ENCODE assay signal across 8 cellular contexts in genomic region chr14:87944987-87945604, GRCh38. TPM values are rescaled to one million over a fixed set of nuclear protein-coding genes. Genes with fewer than 3 reads are reported as not detected.
DNase-seq lines count a peak whose midpoint lies in the region; ATAC-seq and TF ChIP-seq lines count a peak whose summit lies in the region.

No MANE protein-coding gene starts in this region.

- no peak overlapping the region for H2AFZ ChIP-seq in OCI-LY1 (ENCODE audit: low read length)
- H2AFZ ChIP-seq in neural cell (ENCODE audit: low read depth, low read length) = no peak overlapping the region

- no peaks in the 10 kb centered on the region for H3K4me1 ChIP-seq in OCI-LY1 (ENCODE audit: insufficient read depth, low read length, severe bottlenecking)
- no peaks in the 10 kb centered on the region for H3K4me1 ChIP-seq in endodermal cell (ENCODE audit: control insufficient read depth, insufficient read depth, low read length)

- H3K27ac ChIP-seq in OCI-LY1 (ENCODE audit: low read depth, low read length, poor library complexity, severe bottlenecking) (no peak overlapping the region), endodermal cell (ENCODE audit: low read depth, low read length) (no peak overlapping the region), neural cell (ENCODE audit: low read length) (no peak overlapping the region)

- H3K36me3 Mint-ChIP-seq in endodermal cell (ENCODE audit: low read depth) = no peaks in the 10 kb centered on the region

- H3K4me1 Mint-ChIP-seq in endodermal cell = peaks cover 12% of the 10 kb centered on the region

- ATAC-seq in GM18498 (IDR thresholded peaks at IDR 0.05; ENCODE audit: unreplicated experiment) = no peak

- DNase-seq in Ammon's horn (ENCODE audit: low spot score) (peak; percentile 73), GM20000 (ENCODE audit: low spot score) (peak; percentile 8), endodermal cell (no peak)
- no peak for DNase-seq in activated T-cell treated with anti-CD3 and anti-CD28 coated beads, Interleukin-2, amount 50 U/mL, for 48 hours
- no peak for DNase-seq in stimulated activated CD4-positive, alpha-beta T cell treated with anti-CD3 and anti-CD28 coated beads, Interleukin-2, amount 100 ng/mL, for 48 hours

- H4K20me1 ChIP-seq in OCI-LY1 (ENCODE audit: insufficient read depth, low read length) (no peaks in the 10 kb centered on the region), neural cell (ENCODE audit: insufficient read depth) (no peaks in the 10 kb centered on the region)

- no peaks in the 10 kb centered on the region for H3K79me2 ChIP-seq in OCI-LY1 (ENCODE audit: insufficient read depth, low read length)
- no peaks in the 10 kb centered on the region for H3K79me2 ChIP-seq in neural cell (replicated peaks; ENCODE audit: insufficient read depth, low read length)

- no peak overlapping the region for H3K4me2 ChIP-seq in OCI-LY1 (ENCODE audit: low read length)
- no peak overlapping the region for H3K4me2 ChIP-seq in neural cell (ENCODE audit: low read length)

- H3K36me3 ChIP-seq in OCI-LY1 (ENCODE audit: insufficient read depth, low read length) = no peaks in the 10 kb centered on the region; the same call in 1 of the 2 replicates
- H3K36me3 ChIP-seq in endodermal cell (ENCODE audit: control insufficient read depth, insufficient read depth, low read length) = peaks cover 17% of the 10 kb centered on the region
- H3K36me3 ChIP-seq in neural cell (ENCODE audit: insufficient read depth, low read length) = no peaks in the 10 kb centered on the region

- H3K9me3 ChIP-seq in OCI-LY1 (ENCODE audit: low read length) (no peaks in the 10 kb centered on the region), endodermal cell (ENCODE audit: control insufficient read depth, low read length) (no peaks in the 10 kb centered on the region), neural cell (ENCODE audit: low read length) (no peaks in the 10 kb centered on the region)

- 50 to 100% methylated on average over 1 to 2 of the region's 4 CpGs for WGBS in endodermal cell (ENCODE audit: insufficient coverage in 1 of 2, insufficient read length in 1 of 2), 2 experiments

- no peak overlapping the region for H3K4me3 ChIP-seq in OCI-LY1 (ENCODE audit: low read depth, low read length, poor library complexity, severe bottlenecking)
- H3K4me3 ChIP-seq in endodermal cell (ENCODE audit: low read length) = no peak overlapping the region
- no peak overlapping the region for H3K4me3 ChIP-seq in neural cell (ENCODE audit: low read length)

- H3F3A ChIP-seq in OCI-LY1 (ENCODE audit: insufficient read depth, low read length) (no peaks in the 10 kb centered on the region), neural cell (ENCODE audit: insufficient read depth, low read length, poor library complexity, severe bottlenecking) (no peaks in the 10 kb centered on the region)

- H3K27me3 ChIP-seq in OCI-LY1 (ENCODE audit: insufficient read depth, low read length) (no peaks in the 10 kb centered on the region), endodermal cell (ENCODE audit: control insufficient read depth, insufficient read depth, low read length, poor library complexity, severe bottlenecking) (no peaks in the 10 kb centered on the region), neural cell (ENCODE audit: insufficient read depth, low read depth, low read length) (no peaks in the 10 kb centered on the region)

- no peaks in the 10 kb centered on the region for H3K9me3 Mint-ChIP-seq in endodermal cell

- TF ChIP-seq CTCF in GM20000 (IDR thresholded peaks at IDR 0.05; ENCODE audit: extremely low read depth, missing control alignments) (no peak), OCI-LY1 (IDR thresholded peaks at IDR 0.05; ENCODE audit: low read length) (peak; percentile 74), endodermal cell (conservative IDR thresholded peaks at IDR 0.05) (peak; percentile 82), neural cell (IDR thresholded peaks at IDR 0.05; ENCODE audit: poor library complexity, severe bottlenecking) (peak; percentile 81)

- H3K27ac Mint-ChIP-seq in endodermal cell = no peak overlapping the region

- H3K9ac ChIP-seq in OCI-LY1 (ENCODE audit: low read length) (no peak overlapping the region), endodermal cell (ENCODE audit: extremely low read depth, low read length, poor library complexity, severe bottlenecking) (no peak overlapping the region), neural cell (ENCODE audit: low read length) (no peak overlapping the region)

- TF ChIP-seq RAD21 in neural cell (conservative IDR thresholded peaks at IDR 0.05) = peak; percentile 84

- no peaks in the 10 kb centered on the region for H3K9me2 ChIP-seq in OCI-LY1 (ENCODE audit: low read depth, low read length)
- no peaks in the 10 kb centered on the region for H3K9me2 ChIP-seq in neural cell (ENCODE audit: insufficient read depth, low read length)

- H3K27me3 Mint-ChIP-seq in endodermal cell (ENCODE audit: insufficient read depth) = no peaks in the 10 kb centered on the region

- TF ChIP-seq EP300 in neural cell (conservative IDR thresholded peaks at IDR 0.05; ENCODE audit: poor library complexity, severe bottlenecking) = no peak

- no peak overlapping the region for H3K4me3 Mint-ChIP-seq in endodermal cell

TF ChIP-seq in neural cell, 6 proteins besides CTCF, POLR2A, EP300 and RAD21:
- TF ChIP-seq SMC3 (conservative IDR thresholded peaks at IDR 0.05; ENCODE audit: poor library complexity) (peak; percentile 81), TAF1 (IDR thresholded peaks at IDR 0.05; ENCODE audit: low read depth) (no peak)

RNA-seq across cellular contexts. Expression of gene GALC, which starts 47.9 kb away (rescaled TPM):
- total RNA-seq in endodermal cell = 10 to 100 TPM; 31.8 to 76.0 TPM
- 36.8 TPM for polyA plus RNA-seq in endodermal cell (2013, experiment 1 of 2)
- 35.6 TPM for polyA plus RNA-seq in endodermal cell (2013, experiment 2 of 2)
- polyA plus RNA-seq in neural cell = 42.6 and 46.9 TPM in 2 replicates
- polyA minus RNA-seq in neural cell = 42.4 and 46.1 TPM in 2 replicates

RNA-seq across cellular contexts. Expression of gene GPR65, which starts 59.8 kb away (rescaled TPM):
- total RNA-seq in endodermal cell = not detected
- not detected for polyA plus RNA-seq in endodermal cell (2013, experiment 1 of 2)
- not detected for polyA plus RNA-seq in endodermal cell (2013, experiment 2 of 2)
- not detected in 2 replicates for polyA plus RNA-seq in neural cell
- polyA minus RNA-seq in neural cell = not detected in 2 replicates

Comparison
In these comparisons a context has a peak if more than half of its experiments do, and no peak if none do; other contexts are left out.
1. DNase-seq: peak in Ammon's horn (single experiment) and GM20000 (single experiment); none in endodermal cell (single experiment), activated T-cell treated with anti-CD3 and anti-CD28 coated beads, Interleukin-2, amount 50 U/mL, for 48 hours (0 of 2) and stimulated activated CD4-positive, alpha-beta T cell treated with anti-CD3 and anti-CD28 coated beads, Interleukin-2, amount 100 ng/mL, for 48 hours (0 of 2).